Comparison of ENCODE assay signal across 21 cellular contexts in genomic region chr5:176888865-176889165, GRCh38. TPM values are rescaled to one million over a fixed set of nuclear protein-coding genes. Genes with fewer than 3 reads are reported as not detected.
DNase-seq lines count a peak whose midpoint lies in the region; ATAC-seq and TF ChIP-seq lines count a peak whose summit lies in the region.
"Had no signal": no experiment of that assay in that cellular context is flagged by ENCODE, and none has a peak within 500 bp of the region (broad histone marks: within the 10 kb centered on the region; RNA-seq: fewer than 3 reads in every experiment).

No MANE protein-coding gene starts in this region.

- peak overlapping the region in 2 of 7 donors; percentile 9 to 70 for H3K27ac Mint-ChIP-seq in CD14-positive monocyte
- H3K27ac Mint-ChIP-seq in WTC11, result no peak overlapping the region
- H3K27ac Mint-ChIP-seq: B cell; CD4-positive, alpha-beta T cell; CD8-positive, alpha-beta memory T cell; GM23338; HFFc6 had no signal

- H2BK5ac ChIP-seq in neuronal stem cell (ENCODE audit: low read length), result no peak overlapping the region

- no peak for TF ChIP-seq EP300 in sigmoid colon (IDR thresholded peaks at IDR 0.05)

- H3K4me3 ChIP-seq in H7 (ENCODE audit: insufficient read depth, low read depth, low read length) (no peak overlapping the region), neuronal stem cell (ENCODE audit: low read length in 2 of 2) (no peak overlapping the region), sigmoid colon (no peak overlapping the region)
- H3K4me3 ChIP-seq: BLaER1, GM12878, GM23338, HAP-1 had no signal

- no peak overlapping the region for H3K4ac ChIP-seq in neuronal stem cell (ENCODE audit: low read length)

- H3K36me3 ChIP-seq in H7 (replicated peaks; ENCODE audit: control insufficient read depth, insufficient read depth, low read length), result no peaks in the 10 kb centered on the region
- H3K36me3 ChIP-seq in neuronal stem cell (replicated peaks in 1 of 2; ENCODE audit: control insufficient read depth in 2 of 2, insufficient read depth in 2 of 2, low read length in 2 of 2), result no peaks in the 10 kb centered on the region
- H3K36me3 ChIP-seq in sigmoid colon, result no peaks in the 10 kb centered on the region
- H3K36me3 ChIP-seq: BLaER1, HAP-1 had no signal

- H2AK5ac ChIP-seq in neuronal stem cell (ENCODE audit: low read depth, low read length), result peak overlapping the region; percentile 20

- H2AFZ ChIP-seq in neuronal stem cell (ENCODE audit: low read length), result no peak overlapping the region
- H2AFZ ChIP-seq: GM23338 had no signal

- H3K9me3 Mint-ChIP-seq in CD14-positive monocyte, result no peaks in the 10 kb centered on the region
- no peaks in the 10 kb centered on the region for H3K9me3 Mint-ChIP-seq in WTC11
- H3K9me3 Mint-ChIP-seq: CD4-positive, alpha-beta T cell; CD8-positive, alpha-beta memory T cell; GM23338; HFFc6 had no signal

- H3K4me1 Mint-ChIP-seq in CD14-positive monocyte, result peaks cover 53% of the 10 kb centered on the region
- H3K4me1 Mint-ChIP-seq in WTC11, result no peaks in the 10 kb centered on the region
- H3K4me1 Mint-ChIP-seq: B cell had no signal

- H3K4me3 Mint-ChIP-seq in CD14-positive monocyte, result no peak overlapping the region
- H3K4me3 Mint-ChIP-seq in WTC11, result no peak overlapping the region
- H3K4me3 Mint-ChIP-seq: B cell; CD4-positive, alpha-beta T cell; CD8-positive, alpha-beta memory T cell; GM23338; HFFc6 had no signal

- CTCF ChIA-PET in WTC11 (lab: Charles Lee), result interaction anchor here (0.5 to 1.1 kb wide), 2 partner anchors 108 to 229 kb away, joined by 4 to 5 read pairs; no protein-coding TSS in a partner anchor

- no CpG with 5 or more reads among the region's 1 CpG for WGBS in neuronal stem cell (ENCODE audit: extremely low coverage in 2 of 2, insufficient read length in 2 of 2, insufficient replicate concordance in 1 of 2), 2 donors
- 60 to 75% methylated on average over 1 of the region's 1 CpG for WGBS in sigmoid colon, 2 donors

- no peak overlapping the region for H2BK120ac ChIP-seq in neuronal stem cell (ENCODE audit: low read depth, low read length)

- H3K36me3 Mint-ChIP-seq in CD14-positive monocyte (peaks cover 97 to 100% of the 10 kb centered on the region in 2 donors), WTC11 (no peaks in the 10 kb centered on the region)
- H3K36me3 Mint-ChIP-seq: CD8-positive, alpha-beta memory T cell had no signal

- H3K4me1 ChIP-seq in neuronal stem cell (ENCODE audit: control insufficient read depth in 2 of 2, insufficient read depth in 1 of 2, low read depth in 1 of 2, low read length in 2 of 2) (peaks cover 0 to 14% of the 10 kb centered on the region in 2 donors), sigmoid colon (no peaks in the 10 kb centered on the region)
- H3K4me1 ChIP-seq: BLaER1, HAP-1 had no signal

- intact Hi-C loops in CD14-positive monocyte (cut with micrococcal nuclease), result no loop called here
- intact Hi-C loops in sigmoid colon (cut with DNase I), result no loop called here

- no peak for TF ChIP-seq CTCF in CD14-positive monocyte (IDR thresholded peaks at IDR 0.05)
- no peak for TF ChIP-seq CTCF in sigmoid colon (IDR thresholded peaks at IDR 0.05)
- no peak for TF ChIP-seq CTCF in WTC11 (IDR thresholded peaks at IDR 0.05)

- DNase-seq in CD14-positive monocyte (ENCODE audit: low spot score) (peak; percentile 12), H7 (peak; percentile 32), neuronal stem cell (ENCODE audit: low spot score) (no peak), sigmoid colon (peak; percentile 28), WTC11 (ENCODE audit: low spot score) (no peak)
- DNase-seq in central memory CD4-positive, alpha-beta T cell, result no peak
- DNase-seq: CD4-positive, alpha-beta T cell; CD8-positive, alpha-beta memory T cell; DMS 273 treated with DMSO at 0.1 percent for 48 hours; DMS79; EL; GDM1; HFFc6 had no signal

- no peak overlapping the region for H4K91ac ChIP-seq in neuronal stem cell (ENCODE audit: low read depth, low read length, poor library complexity)

- no peak overlapping the region for H3K18ac ChIP-seq in neuronal stem cell (ENCODE audit: low read length)

- ATAC-seq in WTC11, result no peak
- no peak for ATAC-seq in HG02973 (IDR thresholded peaks at IDR 0.05; ENCODE audit: unreplicated experiment)
- ATAC-seq: GM12878, GM23338 had no signal

- H3K23ac ChIP-seq in neuronal stem cell (ENCODE audit: low read depth, low read length, poor library complexity), result no peak overlapping the region

- POLR2A ChIA-PET in WTC11 (lab: Charles Lee), result no interaction called here

- H3K9me3 ChIP-seq in neuronal stem cell (replicated peaks in 1 of 2; ENCODE audit: control insufficient read depth in 2 of 2, insufficient read depth in 1 of 2, low read depth in 1 of 2, low read length in 2 of 2) (peaks cover 0 to 2% of the 10 kb centered on the region in 2 donors), sigmoid colon (no peaks in the 10 kb centered on the region)
- H3K9me3 ChIP-seq: BLaER1, HAP-1 had no signal

- no peaks in the 10 kb centered on the region for H3K27me3 ChIP-seq in H7 (ENCODE audit: control insufficient read depth, insufficient read depth, low read length)
- H3K27me3 ChIP-seq in neuronal stem cell (ENCODE audit: control insufficient read depth in 3 of 3, insufficient read depth in 3 of 3, low read depth in 1 of 3, low read length in 3 of 3), result peaks cover 0 to 32% (median 0%) of the 10 kb centered on the region in 3 experiments
- no peaks in the 10 kb centered on the region for H3K27me3 ChIP-seq in sigmoid colon

- H3K14ac ChIP-seq in neuronal stem cell (ENCODE audit: low read length), result peak overlapping the region; percentile 6

- H3K27me3 Mint-ChIP-seq in CD14-positive monocyte (ENCODE audit: low read depth in 3 of 3) (peaks cover 0 to 3% (median 1%) of the 10 kb centered on the region in 3 donors), WTC11 (ENCODE audit: low read depth) (no peaks in the 10 kb centered on the region; the same call in 1 of the 2 replicates)
- H3K27me3 Mint-ChIP-seq: CD4-positive, alpha-beta T cell had no signal

- H2BK12ac ChIP-seq in neuronal stem cell (ENCODE audit: low read length), result no peak overlapping the region

- H3K27ac ChIP-seq in neuronal stem cell (replicated peaks; ENCODE audit: low read length) (no peak overlapping the region), sigmoid colon (no peak overlapping the region)
- H3K27ac ChIP-seq: BLaER1, C4-2B had no signal

- no peak for TF ChIP-seq POLR2A in sigmoid colon (IDR thresholded peaks at IDR 0.05)

- peak overlapping the region; percentile 14 for H2BK15ac ChIP-seq in neuronal stem cell (ENCODE audit: low read length)

- H4K8ac ChIP-seq in neuronal stem cell (ENCODE audit: low read depth, low read length), result no peak overlapping the region

- no peak overlapping the region for H3K9ac ChIP-seq in neuronal stem cell (ENCODE audit: low read depth, low read length, poor library complexity)
- H3K9ac ChIP-seq: BLaER1 had no signal

- no peaks in the 10 kb centered on the region for H3K79me1 ChIP-seq in neuronal stem cell (ENCODE audit: low read depth, low read length)

- no peak overlapping the region for H3K4me2 ChIP-seq in neuronal stem cell (ENCODE audit: insufficient read depth, low read length, poor library complexity, severe bottlenecking)
- H3K4me2 ChIP-seq: BLaER1, GM23338 had no signal

TF ChIP-seq in WTC11, 78 proteins besides CTCF, POLR2A, EP300 and RAD21 (continues in another document):
- TF ChIP-seq CREB1 (CRISPR knock-in tag; IDR thresholded peaks at IDR 0.05) (no peak), SP1 (CRISPR knock-in tag; conservative IDR thresholded peaks at IDR 0.05) (no peak), FOXK1 (CRISPR knock-in tag; IDR thresholded peaks at IDR 0.05) (no peak), GTF2I (CRISPR knock-in tag; conservative IDR thresholded peaks at IDR 0.05) (no peak), NFATC4 (CRISPR knock-in tag; IDR thresholded peaks at IDR 0.05) (no peak), FOXP4 (CRISPR knock-in tag; IDR thresholded peaks at IDR 0.05) (no peak), IRF2 (CRISPR knock-in tag; IDR thresholded peaks at IDR 0.05; ENCODE audit: borderline replicate concordance, low read depth) (no peak), OVOL2 (CRISPR knock-in tag; IDR thresholded peaks at IDR 0.05; ENCODE audit: borderline replicate concordance) (no peak), ZBTB43 (CRISPR knock-in tag; IDR thresholded peaks at IDR 0.05) (no peak), JAZF1 (CRISPR knock-in tag; IDR thresholded peaks at IDR 0.05) (no peak)

RNA-seq across cellular contexts. Expression of gene HK3, which starts 10.3 kb away (rescaled TPM):
- polyA plus RNA-seq in CD14-positive monocyte, result 100 to 1,000 TPM; 174 to 204 TPM
- total RNA-seq in H7 (2014; rRNA removed; shearing (Covaris generic)), result not detected in 2 replicates
- not detected for polyA plus RNA-seq in neuronal stem cell (2013, experiment 1 of 2)
- 0.01 TPM for polyA plus RNA-seq in neuronal stem cell (2013, experiment 2 of 2)
- 10 to 100 TPM in 1 of 4 donors, 1 to 10 TPM in 3; 4.7 to 12.8 (median 9.1) TPM for total RNA-seq in sigmoid colon
- polyA plus RNA-seq in sigmoid colon, result 10 to 100 TPM in 1 of 3 donors, 1 to 10 TPM in 2; 1.8 to 11.0 (median 2.8) TPM
- 0.17 to 0.18 TPM in 2 of 3 replicates, not detected in the other for total RNA-seq in WTC11 (2021)
- total RNA-seq: GM23338, HFFc6 had no signal
- polyA plus RNA-seq: AG04450; CD8-positive, alpha-beta memory T cell; GM23338 had no signal

Comparison
In these comparisons a context has a peak if more than half of its experiments do, and no peak if none do; other contexts are left out.
1. DNase-seq: peak in CD14-positive monocyte (single experiment), H7 (single experiment) and sigmoid colon (single experiment); none in neuronal stem cell (single experiment), central memory CD4-positive, alpha-beta T cell (single experiment) and WTC11 (single experiment).